1 cellular context compared by ENCODE assay signal in genomic region chr5:1119312-1119831, GRCh38.
A peak's percentile ranks its signal among the peaks of the same experiment; 100 is the strongest.
TF ChIP-seq lines count a peak whose summit lies in the region.

No MANE protein-coding gene starts in this region.

TF ChIP-seq in HepG2, 621 proteins besides CTCF, POLR2A, EP300 and RAD21 (continued from another document and continues in another):
- no peak for TF ChIP-seq TRIM22 (IDR thresholded peaks at IDR 0.05)
- no peak for TF ChIP-seq ZNF512B (CRISPR knock-in tag; IDR thresholded peaks at IDR 0.05; ENCODE audit: borderline replicate concordance)
- no peak for TF ChIP-seq MAFK (conservative IDR thresholded peaks at IDR 0.05 in 1 of 2, IDR thresholded peaks at IDR 0.05 in 1 of 2; ENCODE audit: low read length in 2 of 2)
- no peak for TF ChIP-seq ZBTB1 (CRISPR knock-in tag; IDR thresholded peaks at IDR 0.05; ENCODE audit: borderline replicate concordance)
- no peak for TF ChIP-seq ZNF253 (CRISPR knock-in tag; IDR thresholded peaks at IDR 0.05; ENCODE audit: borderline replicate concordance)
- TF ChIP-seq ZNF891 (CRISPR knock-in tag; IDR thresholded peaks at IDR 0.05), result peak; percentile 66; the same call in 1 of the 2 replicates
- 0 out of 4 replicates have a peak, but pooled peaks of 1 of the 2 experiments have one; percentile 19 for TF ChIP-seq HMGXB4 (CRISPR knock-in tag; IDR thresholded peaks at IDR 0.05; ENCODE audit: borderline replicate concordance in 1 of 2, low read depth in 1 of 2)
- no peak for TF ChIP-seq ZFP37 (CRISPR knock-in tag; IDR thresholded peaks at IDR 0.05; ENCODE audit: borderline replicate concordance)
- no peak for TF ChIP-seq WIZ (CRISPR knock-in tag; IDR thresholded peaks at IDR 0.05)
- TF ChIP-seq TEF (CRISPR knock-in tag; IDR thresholded peaks at IDR 0.05), result no peak
- TF ChIP-seq ZHX1 (CRISPR knock-in tag; IDR thresholded peaks at IDR 0.05; ENCODE audit: low read depth), result no peak
- no peak for TF ChIP-seq ARID2 (CRISPR knock-in tag; IDR thresholded peaks at IDR 0.05; ENCODE audit: borderline replicate concordance)
- no peak for TF ChIP-seq ZSCAN22 (CRISPR knock-in tag; IDR thresholded peaks at IDR 0.05)
- peak; percentile 62; the same call in 1 of the 2 replicates for TF ChIP-seq ZNF331 (CRISPR knock-in tag; IDR thresholded peaks at IDR 0.05)
- TF ChIP-seq ZSCAN30 (CRISPR knock-in tag; IDR thresholded peaks at IDR 0.05), result no peak
- TF ChIP-seq ZNF720 (CRISPR knock-in tag; IDR thresholded peaks at IDR 0.05), result no peak
- TF ChIP-seq SCMH1 (CRISPR knock-in tag; IDR thresholded peaks at IDR 0.05; ENCODE audit: borderline replicate concordance), result no peak
- TF ChIP-seq ELF4 (CRISPR knock-in tag; IDR thresholded peaks at IDR 0.05; ENCODE audit: borderline replicate concordance), result no peak
- no peak for TF ChIP-seq ZNF878 (CRISPR knock-in tag; IDR thresholded peaks at IDR 0.05)
- no peak for TF ChIP-seq ZNF83 (CRISPR knock-in tag; IDR thresholded peaks at IDR 0.05; ENCODE audit: borderline replicate concordance)
- TF ChIP-seq KLF12 (CRISPR knock-in tag; IDR thresholded peaks at IDR 0.05; ENCODE audit: borderline replicate concordance), result no peak
- 0 out of 2 replicates have a peak, but pooled peaks have one; percentile 45 for TF ChIP-seq SRY (CRISPR knock-in tag; IDR thresholded peaks at IDR 0.05)
- no peak for TF ChIP-seq MATR3 (CRISPR knock-in tag; IDR thresholded peaks at IDR 0.05)
- TF ChIP-seq POGK (CRISPR knock-in tag; conservative IDR thresholded peaks at IDR 0.05), result no peak
- TF ChIP-seq KAT2B (IDR thresholded peaks at IDR 0.05; ENCODE audit: borderline replicate concordance, low read depth, low read length), result no peak
- no peak for TF ChIP-seq KIAA2018 (CRISPR knock-in tag; IDR thresholded peaks at IDR 0.05; ENCODE audit: borderline replicate concordance)
- no peak for TF ChIP-seq SMC3 (IDR thresholded peaks at IDR 0.05; ENCODE audit: low read length)
- no peak for TF ChIP-seq LCORL (IDR thresholded peaks at IDR 0.05)
- peak; percentile 81 for TF ChIP-seq LCORL (CRISPR knock-in tag; IDR thresholded peaks at IDR 0.05)
- no peak for TF ChIP-seq SATB2 (CRISPR knock-in tag; IDR thresholded peaks at IDR 0.05)
- no peak for TF ChIP-seq ZNF704 (CRISPR knock-in tag; IDR thresholded peaks at IDR 0.05; ENCODE audit: borderline replicate concordance)
- TF ChIP-seq SMAD1 (CRISPR knock-in tag; IDR thresholded peaks at IDR 0.05; ENCODE audit: borderline replicate concordance, low read depth), result peak; percentile 60; the same call in 1 of the 2 replicates
- no peak for TF ChIP-seq ZNF660 (CRISPR knock-in tag; IDR thresholded peaks at IDR 0.05; ENCODE audit: borderline replicate concordance, low read depth)
- TF ChIP-seq ZNF781 (CRISPR knock-in tag; IDR thresholded peaks at IDR 0.05; ENCODE audit: borderline replicate concordance, not compliant biosample characterization), result no peak
- TF ChIP-seq ZBTB21 (CRISPR knock-in tag; IDR thresholded peaks at IDR 0.05), result no peak
- TF ChIP-seq TBL1XR1 (IDR thresholded peaks at IDR 0.05; ENCODE audit: borderline replicate concordance, low read length, partially characterized antibody), result no peak
- no peak for TF ChIP-seq CHD4 (IDR thresholded peaks at IDR 0.05; ENCODE audit: borderline replicate concordance, low read length)
- TF ChIP-seq SIN3B (IDR thresholded peaks at IDR 0.05; ENCODE audit: low read length), result no peak
- TF ChIP-seq ARHGAP35 (CRISPR knock-in tag; IDR thresholded peaks at IDR 0.05; ENCODE audit: borderline replicate concordance), result no peak; the same call in 1 of the 2 replicates
- TF ChIP-seq CREB1 (IDR thresholded peaks at IDR 0.05), result no peak
- TF ChIP-seq CREB1 (CRISPR knock-in tag; IDR thresholded peaks at IDR 0.05), result no peak
- no peak for TF ChIP-seq CAMTA2 (CRISPR knock-in tag; IDR thresholded peaks at IDR 0.05; ENCODE audit: borderline replicate concordance)
- no peak for TF ChIP-seq MTF1 (CRISPR knock-in tag; IDR thresholded peaks at IDR 0.05)
- no peak for TF ChIP-seq ZNF546 (CRISPR knock-in tag; conservative IDR thresholded peaks at IDR 0.05)
- no peak for TF ChIP-seq TP53 (CRISPR knock-in tag; conservative IDR thresholded peaks at IDR 0.05)
